In genomic region chr4:62490635-62491034, GRCh38 we compare ENCODE assay signal across 18 cellular contexts.
"Had no signal": no experiment of that assay in that cellular context is flagged by ENCODE, and none has a peak within 500 bp of the region (broad histone marks: within the 10 kb centered on the region; RNA-seq: fewer than 3 reads in every experiment).

No MANE protein-coding gene starts in this region.

- H3K4me3 ChIP-seq: coronary artery, heart left ventricle, left ventricle myocardium inferior, lung, stomach had no signal

- H3K27me3 Mint-ChIP-seq: naive thymus-derived CD8-positive, alpha-beta T cell had no signal

- DNase-seq: cerebellar nuclear complex; effector CD4-positive, alpha-beta T cell; endodermal cell; erythroblast; foreskin melanocyte; heart left ventricle; hippocampal formation; left ventricle myocardium inferior; naive thymus-derived CD8-positive, alpha-beta T cell; posterior cingulate gyrus; stimulated activated naive CD4-positive, alpha-beta T cell; stomach; trophoblast cell had no signal

- H3K9me3 ChIP-seq: heart left ventricle, left ventricle myocardium inferior, neutrophil had no signal

- ATAC-seq: heart left ventricle; naive thymus-derived CD8-positive, alpha-beta T cell; sciatic nerve had no signal

- H3K27ac Mint-ChIP-seq: endodermal cell; naive thymus-derived CD8-positive, alpha-beta T cell had no signal

- H3K27me3 ChIP-seq: heart left ventricle, neutrophil, stomach had no signal

- H3K36me3 ChIP-seq: heart left ventricle, left ventricle myocardium inferior, neutrophil, stomach had no signal

- H3K27ac ChIP-seq: coronary artery, heart left ventricle, left ventricle myocardium inferior, neutrophil, stomach had no signal

- H3K36me3 Mint-ChIP-seq: naive thymus-derived CD8-positive, alpha-beta T cell had no signal

- H3K4me3 Mint-ChIP-seq: endodermal cell; naive thymus-derived CD8-positive, alpha-beta T cell had no signal

- FAIRE-seq: endothelial cell of umbilical vein had no signal

- H3K4me1 ChIP-seq: heart left ventricle, left ventricle myocardium inferior, stomach had no signal

- H3K4me1 Mint-ChIP-seq: endodermal cell; naive thymus-derived CD8-positive, alpha-beta T cell had no signal
